Comparison of ENCODE assay signal across 1 cellular context in the genomic region with DNA sequence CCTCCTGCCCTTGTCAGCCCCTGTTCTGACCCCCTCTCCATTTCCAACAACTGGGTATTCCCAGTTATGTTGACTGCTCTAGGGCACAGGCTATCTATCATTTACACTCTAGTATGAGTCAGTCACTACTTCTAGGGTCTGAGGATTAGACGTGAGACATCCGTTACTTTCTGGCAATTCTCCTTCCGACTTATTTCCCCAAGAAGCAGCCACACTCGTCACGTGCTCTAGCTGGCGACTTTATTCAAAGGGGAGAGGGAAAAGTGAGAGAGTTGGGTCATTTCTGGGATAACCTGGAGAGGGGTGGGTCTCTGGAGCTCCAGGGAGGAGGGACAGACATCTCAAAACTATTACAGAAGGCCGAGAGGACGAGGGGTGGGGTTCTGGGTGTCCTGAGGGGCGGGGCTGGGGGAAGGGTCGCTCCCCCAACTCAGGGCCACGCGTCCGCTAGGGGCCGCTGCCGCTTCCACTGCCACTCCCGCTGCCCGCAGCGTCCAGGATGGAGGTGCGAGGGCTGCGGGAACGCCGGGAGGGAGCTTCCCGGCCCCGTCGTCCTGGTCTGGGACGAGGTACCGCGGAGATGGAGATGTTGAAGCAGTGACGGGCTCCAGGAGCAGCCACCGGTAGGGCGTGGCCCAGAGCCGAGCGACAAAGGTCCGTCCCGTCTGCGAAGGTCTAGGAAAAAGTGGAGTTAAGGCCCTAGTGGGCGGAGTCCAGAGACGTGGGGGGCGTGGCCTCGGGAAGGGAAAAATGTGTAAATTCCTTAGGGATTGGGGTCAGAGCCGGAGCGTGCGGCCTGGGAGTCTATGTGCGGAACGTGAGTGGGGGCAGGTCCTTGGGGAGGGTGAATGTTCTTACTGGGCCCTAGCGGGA.
TF ChIP-seq lines count a peak whose summit lies in the region.

No MANE protein-coding gene starts in this region.

TF ChIP-seq in WTC11, 78 proteins besides CTCF, POLR2A, EP300 and RAD21 (continued from another document and continues in another):
- TF ChIP-seq, protein P1, sequence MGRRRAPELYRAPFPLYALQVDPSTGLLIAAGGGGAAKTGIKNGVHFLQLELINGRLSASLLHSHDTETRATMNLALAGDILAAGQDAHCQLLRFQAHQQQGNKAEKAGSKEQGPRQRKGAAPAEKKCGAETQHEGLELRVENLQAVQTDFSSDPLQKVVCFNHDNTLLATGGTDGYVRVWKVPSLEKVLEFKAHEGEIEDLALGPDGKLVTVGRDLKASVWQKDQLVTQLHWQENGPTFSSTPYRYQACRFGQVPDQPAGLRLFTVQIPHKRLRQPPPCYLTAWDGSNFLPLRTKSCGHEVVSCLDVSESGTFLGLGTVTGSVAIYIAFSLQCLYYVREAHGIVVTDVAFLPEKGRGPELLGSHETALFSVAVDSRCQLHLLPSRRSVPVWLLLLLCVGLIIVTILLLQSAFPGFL (CRISPR knock-in tag; IDR thresholded peaks at IDR 0.05; ENCODE audit: borderline replicate concordance): no peak
- TF ChIP-seq, protein P2, sequence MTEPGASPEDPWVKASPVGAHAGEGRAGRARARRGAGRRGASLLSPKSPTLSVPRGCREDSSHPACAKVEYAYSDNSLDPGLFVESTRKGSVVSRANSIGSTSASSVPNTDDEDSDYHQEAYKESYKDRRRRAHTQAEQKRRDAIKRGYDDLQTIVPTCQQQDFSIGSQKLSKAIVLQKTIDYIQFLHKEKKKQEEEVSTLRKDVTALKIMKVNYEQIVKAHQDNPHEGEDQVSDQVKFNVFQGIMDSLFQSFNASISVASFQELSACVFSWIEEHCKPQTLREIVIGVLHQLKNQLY (CRISPR knock-in tag; IDR thresholded peaks at IDR 0.05): no peak
- TF ChIP-seq, protein P3, sequence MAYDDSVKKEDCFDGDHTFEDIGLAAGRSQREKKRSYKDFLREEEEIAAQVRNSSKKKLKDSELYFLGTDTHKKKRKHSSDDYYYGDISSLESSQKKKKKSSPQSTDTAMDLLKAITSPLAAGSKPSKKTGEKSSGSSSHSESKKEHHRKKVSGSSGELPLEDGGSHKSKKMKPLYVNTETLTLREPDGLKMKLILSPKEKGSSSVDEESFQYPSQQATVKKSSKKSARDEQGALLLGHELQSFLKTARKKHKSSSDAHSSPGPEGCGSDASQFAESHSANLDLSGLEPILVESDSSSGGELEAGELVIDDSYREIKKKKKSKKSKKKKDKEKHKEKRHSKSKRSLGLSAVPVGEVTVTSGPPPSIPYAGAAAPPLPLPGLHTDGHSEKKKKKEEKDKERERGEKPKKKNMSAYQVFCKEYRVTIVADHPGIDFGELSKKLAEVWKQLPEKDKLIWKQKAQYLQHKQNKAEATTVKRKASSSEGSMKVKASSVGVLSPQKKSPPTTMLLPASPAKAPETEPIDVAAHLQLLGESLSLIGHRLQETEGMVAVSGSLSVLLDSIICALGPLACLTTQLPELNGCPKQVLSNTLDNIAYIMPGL (CRISPR knock-in tag; IDR thresholded peaks at IDR 0.05): peak; percentile 85; the same call in 1 of the 2 replicates
- TF ChIP-seq, protein P4, sequence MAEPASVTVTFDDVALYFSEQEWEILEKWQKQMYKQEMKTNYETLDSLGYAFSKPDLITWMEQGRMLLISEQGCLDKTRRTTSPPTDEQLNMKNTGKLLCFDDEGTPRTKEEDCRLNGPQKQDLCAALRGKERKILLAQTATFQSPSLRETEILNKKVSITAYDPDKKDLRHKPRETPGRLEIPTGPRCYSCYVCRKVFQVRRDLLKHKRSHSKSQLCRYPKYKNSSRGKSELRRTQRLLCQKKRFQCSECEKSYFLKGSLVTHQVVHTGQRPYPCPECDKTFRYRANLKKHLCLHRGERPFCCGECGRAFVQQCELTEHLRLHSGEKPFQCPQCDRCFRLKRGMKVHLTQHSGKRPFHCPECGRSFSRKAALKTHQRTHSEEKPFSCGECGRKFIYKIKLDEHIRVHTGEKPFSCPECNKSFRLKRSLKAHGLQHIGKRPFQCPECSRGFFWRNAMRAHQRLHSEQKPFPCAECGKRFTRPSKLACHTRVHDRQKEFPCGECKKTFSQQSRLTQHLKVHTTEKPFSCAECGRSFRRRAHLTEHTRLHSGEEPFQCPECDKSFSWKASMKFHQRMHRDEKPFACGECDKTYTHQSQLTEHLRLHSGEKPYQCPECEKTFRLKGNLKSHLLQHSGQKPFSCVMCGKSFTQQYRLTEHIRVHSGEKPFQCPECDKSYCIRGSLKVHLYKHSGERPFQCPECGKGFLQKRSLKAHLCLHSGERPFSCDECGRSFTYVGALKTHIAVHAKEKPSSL (CRISPR knock-in tag; conservative IDR thresholded peaks at IDR 0.05): no peak
- no peak for TF ChIP-seq OVOL2 (CRISPR knock-in tag; IDR thresholded peaks at IDR 0.05; ENCODE audit: borderline replicate concordance)
- TF ChIP-seq, protein P5, sequence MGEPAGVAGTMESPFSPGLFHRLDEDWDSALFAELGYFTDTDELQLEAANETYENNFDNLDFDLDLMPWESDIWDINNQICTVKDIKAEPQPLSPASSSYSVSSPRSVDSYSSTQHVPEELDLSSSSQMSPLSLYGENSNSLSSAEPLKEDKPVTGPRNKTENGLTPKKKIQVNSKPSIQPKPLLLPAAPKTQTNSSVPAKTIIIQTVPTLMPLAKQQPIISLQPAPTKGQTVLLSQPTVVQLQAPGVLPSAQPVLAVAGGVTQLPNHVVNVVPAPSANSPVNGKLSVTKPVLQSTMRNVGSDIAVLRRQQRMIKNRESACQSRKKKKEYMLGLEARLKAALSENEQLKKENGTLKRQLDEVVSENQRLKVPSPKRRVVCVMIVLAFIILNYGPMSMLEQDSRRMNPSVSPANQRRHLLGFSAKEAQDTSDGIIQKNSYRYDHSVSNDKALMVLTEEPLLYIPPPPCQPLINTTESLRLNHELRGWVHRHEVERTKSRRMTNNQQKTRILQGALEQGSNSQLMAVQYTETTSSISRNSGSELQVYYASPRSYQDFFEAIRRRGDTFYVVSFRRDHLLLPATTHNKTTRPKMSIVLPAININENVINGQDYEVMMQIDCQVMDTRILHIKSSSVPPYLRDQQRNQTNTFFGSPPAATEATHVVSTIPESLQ (CRISPR knock-in tag; IDR thresholded peaks at IDR 0.05): no peak
- TF ChIP-seq ZNF423 (CRISPR knock-in tag; IDR thresholded peaks at IDR 0.05): no peak
- TF ChIP-seq, protein P6, sequence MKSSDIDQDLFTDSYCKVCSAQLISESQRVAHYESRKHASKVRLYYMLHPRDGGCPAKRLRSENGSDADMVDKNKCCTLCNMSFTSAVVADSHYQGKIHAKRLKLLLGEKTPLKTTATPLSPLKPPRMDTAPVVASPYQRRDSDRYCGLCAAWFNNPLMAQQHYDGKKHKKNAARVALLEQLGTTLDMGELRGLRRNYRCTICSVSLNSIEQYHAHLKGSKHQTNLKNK (CRISPR knock-in tag; IDR thresholded peaks at IDR 0.05): no peak
- TF ChIP-seq ZBTB21 (CRISPR knock-in tag; IDR thresholded peaks at IDR 0.05; ENCODE audit: borderline replicate concordance): no peak
- TF ChIP-seq, protein P7, sequence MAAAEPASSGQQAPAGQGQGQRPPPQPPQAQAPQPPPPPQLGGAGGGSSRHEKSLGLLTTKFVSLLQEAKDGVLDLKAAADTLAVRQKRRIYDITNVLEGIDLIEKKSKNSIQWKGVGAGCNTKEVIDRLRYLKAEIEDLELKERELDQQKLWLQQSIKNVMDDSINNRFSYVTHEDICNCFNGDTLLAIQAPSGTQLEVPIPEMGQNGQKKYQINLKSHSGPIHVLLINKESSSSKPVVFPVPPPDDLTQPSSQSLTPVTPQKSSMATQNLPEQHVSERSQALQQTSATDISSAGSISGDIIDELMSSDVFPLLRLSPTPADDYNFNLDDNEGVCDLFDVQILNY (CRISPR knock-in tag; IDR thresholded peaks at IDR 0.05): 0 out of 2 replicates have a peak, but pooled peaks have one; percentile 51
- TF ChIP-seq NR1H2 (CRISPR knock-in tag; IDR thresholded peaks at IDR 0.05): no peak
- TF ChIP-seq TEAD4 (CRISPR knock-in tag; IDR thresholded peaks at IDR 0.05): no peak
- TF ChIP-seq, protein P8, sequence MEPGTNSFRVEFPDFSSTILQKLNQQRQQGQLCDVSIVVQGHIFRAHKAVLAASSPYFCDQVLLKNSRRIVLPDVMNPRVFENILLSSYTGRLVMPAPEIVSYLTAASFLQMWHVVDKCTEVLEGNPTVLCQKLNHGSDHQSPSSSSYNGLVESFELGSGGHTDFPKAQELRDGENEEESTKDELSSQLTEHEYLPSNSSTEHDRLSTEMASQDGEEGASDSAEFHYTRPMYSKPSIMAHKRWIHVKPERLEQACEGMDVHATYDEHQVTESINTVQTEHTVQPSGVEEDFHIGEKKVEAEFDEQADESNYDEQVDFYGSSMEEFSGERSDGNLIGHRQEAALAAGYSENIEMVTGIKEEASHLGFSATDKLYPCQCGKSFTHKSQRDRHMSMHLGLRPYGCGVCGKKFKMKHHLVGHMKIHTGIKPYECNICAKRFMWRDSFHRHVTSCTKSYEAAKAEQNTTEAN (CRISPR knock-in tag; IDR thresholded peaks at IDR 0.05): no peak
- no peak for TF ChIP-seq FOXJ3 (CRISPR knock-in tag; IDR thresholded peaks at IDR 0.05; ENCODE audit: borderline replicate concordance)
- no peak for TF ChIP-seq PRRX2 (CRISPR knock-in tag; IDR thresholded peaks at IDR 0.05)
- TF ChIP-seq, protein P9, sequence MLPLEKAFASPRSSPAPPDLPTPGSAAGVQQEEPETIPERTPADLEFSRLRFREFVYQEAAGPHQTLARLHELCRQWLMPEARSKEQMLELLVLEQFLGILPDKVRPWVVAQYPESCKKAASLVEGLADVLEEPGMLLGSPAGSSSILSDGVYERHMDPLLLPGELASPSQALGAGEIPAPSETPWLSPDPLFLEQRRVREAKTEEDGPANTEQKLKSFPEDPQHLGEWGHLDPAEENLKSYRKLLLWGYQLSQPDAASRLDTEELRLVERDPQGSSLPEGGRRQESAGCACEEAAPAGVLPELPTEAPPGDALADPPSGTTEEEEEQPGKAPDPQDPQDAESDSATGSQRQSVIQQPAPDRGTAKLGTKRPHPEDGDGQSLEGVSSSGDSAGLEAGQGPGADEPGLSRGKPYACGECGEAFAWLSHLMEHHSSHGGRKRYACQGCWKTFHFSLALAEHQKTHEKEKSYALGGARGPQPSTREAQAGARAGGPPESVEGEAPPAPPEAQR (CRISPR knock-in tag; IDR thresholded peaks at IDR 0.05): no peak
- no peak; the same call in 1 of the 2 replicates for TF ChIP-seq ZNF138 (CRISPR knock-in tag; conservative IDR thresholded peaks at IDR 0.05)
- peak; percentile 84 for TF ChIP-seq TEAD1 (CRISPR knock-in tag; IDR thresholded peaks at IDR 0.05)
- TF ChIP-seq, protein P10, sequence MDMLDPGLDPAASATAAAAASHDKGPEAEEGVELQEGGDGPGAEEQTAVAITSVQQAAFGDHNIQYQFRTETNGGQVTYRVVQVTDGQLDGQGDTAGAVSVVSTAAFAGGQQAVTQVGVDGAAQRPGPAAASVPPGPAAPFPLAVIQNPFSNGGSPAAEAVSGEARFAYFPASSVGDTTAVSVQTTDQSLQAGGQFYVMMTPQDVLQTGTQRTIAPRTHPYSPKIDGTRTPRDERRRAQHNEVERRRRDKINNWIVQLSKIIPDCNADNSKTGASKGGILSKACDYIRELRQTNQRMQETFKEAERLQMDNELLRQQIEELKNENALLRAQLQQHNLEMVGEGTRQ (CRISPR knock-in tag; IDR thresholded peaks at IDR 0.05): no peak
- no peak for TF ChIP-seq GRHL2 (CRISPR knock-in tag; IDR thresholded peaks at IDR 0.05; ENCODE audit: insufficient replicate concordance, severe bottlenecking)
- TF ChIP-seq, protein P11, sequence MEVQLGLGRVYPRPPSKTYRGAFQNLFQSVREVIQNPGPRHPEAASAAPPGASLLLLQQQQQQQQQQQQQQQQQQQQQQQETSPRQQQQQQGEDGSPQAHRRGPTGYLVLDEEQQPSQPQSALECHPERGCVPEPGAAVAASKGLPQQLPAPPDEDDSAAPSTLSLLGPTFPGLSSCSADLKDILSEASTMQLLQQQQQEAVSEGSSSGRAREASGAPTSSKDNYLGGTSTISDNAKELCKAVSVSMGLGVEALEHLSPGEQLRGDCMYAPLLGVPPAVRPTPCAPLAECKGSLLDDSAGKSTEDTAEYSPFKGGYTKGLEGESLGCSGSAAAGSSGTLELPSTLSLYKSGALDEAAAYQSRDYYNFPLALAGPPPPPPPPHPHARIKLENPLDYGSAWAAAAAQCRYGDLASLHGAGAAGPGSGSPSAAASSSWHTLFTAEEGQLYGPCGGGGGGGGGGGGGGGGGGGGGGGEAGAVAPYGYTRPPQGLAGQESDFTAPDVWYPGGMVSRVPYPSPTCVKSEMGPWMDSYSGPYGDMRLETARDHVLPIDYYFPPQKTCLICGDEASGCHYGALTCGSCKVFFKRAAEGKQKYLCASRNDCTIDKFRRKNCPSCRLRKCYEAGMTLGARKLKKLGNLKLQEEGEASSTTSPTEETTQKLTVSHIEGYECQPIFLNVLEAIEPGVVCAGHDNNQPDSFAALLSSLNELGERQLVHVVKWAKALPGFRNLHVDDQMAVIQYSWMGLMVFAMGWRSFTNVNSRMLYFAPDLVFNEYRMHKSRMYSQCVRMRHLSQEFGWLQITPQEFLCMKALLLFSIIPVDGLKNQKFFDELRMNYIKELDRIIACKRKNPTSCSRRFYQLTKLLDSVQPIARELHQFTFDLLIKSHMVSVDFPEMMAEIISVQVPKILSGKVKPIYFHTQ (CRISPR knock-in tag; IDR thresholded peaks at IDR 0.05): no peak
- no peak for TF ChIP-seq CREB1 (CRISPR knock-in tag; IDR thresholded peaks at IDR 0.05)
- TF ChIP-seq IRF2 (CRISPR knock-in tag; IDR thresholded peaks at IDR 0.05; ENCODE audit: borderline replicate concordance, low read depth): no peak
- TF ChIP-seq MYBL2 (CRISPR knock-in tag; IDR thresholded peaks at IDR 0.05): 0 out of 2 replicates have a peak, but pooled peaks have one; percentile 52
- no peak for TF ChIP-seq SOX15 (CRISPR knock-in tag; IDR thresholded peaks at IDR 0.05)
- TF ChIP-seq, protein P12, sequence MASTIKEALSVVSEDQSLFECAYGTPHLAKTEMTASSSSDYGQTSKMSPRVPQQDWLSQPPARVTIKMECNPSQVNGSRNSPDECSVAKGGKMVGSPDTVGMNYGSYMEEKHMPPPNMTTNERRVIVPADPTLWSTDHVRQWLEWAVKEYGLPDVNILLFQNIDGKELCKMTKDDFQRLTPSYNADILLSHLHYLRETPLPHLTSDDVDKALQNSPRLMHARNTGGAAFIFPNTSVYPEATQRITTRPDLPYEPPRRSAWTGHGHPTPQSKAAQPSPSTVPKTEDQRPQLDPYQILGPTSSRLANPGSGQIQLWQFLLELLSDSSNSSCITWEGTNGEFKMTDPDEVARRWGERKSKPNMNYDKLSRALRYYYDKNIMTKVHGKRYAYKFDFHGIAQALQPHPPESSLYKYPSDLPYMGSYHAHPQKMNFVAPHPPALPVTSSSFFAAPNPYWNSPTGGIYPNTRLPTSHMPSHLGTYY (CRISPR knock-in tag; IDR thresholded peaks at IDR 0.05): no peak
- TF ChIP-seq ZNF671 (CRISPR knock-in tag; IDR thresholded peaks at IDR 0.05): no peak
- TF ChIP-seq EMX1 (CRISPR knock-in tag; IDR thresholded peaks at IDR 0.05): no peak
- TF ChIP-seq, protein P13, sequence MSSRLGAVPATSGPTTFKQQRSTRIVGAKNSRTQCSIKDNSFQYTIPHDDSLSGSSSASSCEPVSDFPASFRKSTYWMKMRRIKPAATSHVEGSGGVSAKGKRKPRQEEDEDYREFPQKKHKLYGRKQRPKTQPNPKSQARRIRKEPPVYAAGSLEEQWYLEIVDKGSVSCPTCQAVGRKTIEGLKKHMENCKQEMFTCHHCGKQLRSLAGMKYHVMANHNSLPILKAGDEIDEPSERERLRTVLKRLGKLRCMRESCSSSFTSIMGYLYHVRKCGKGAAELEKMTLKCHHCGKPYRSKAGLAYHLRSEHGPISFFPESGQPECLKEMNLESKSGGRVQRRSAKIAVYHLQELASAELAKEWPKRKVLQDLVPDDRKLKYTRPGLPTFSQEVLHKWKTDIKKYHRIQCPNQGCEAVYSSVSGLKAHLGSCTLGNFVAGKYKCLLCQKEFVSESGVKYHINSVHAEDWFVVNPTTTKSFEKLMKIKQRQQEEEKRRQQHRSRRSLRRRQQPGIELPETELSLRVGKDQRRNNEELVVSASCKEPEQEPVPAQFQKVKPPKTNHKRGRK (CRISPR knock-in tag; IDR thresholded peaks at IDR 0.05; ENCODE audit: borderline replicate concordance): no peak
- no peak for TF ChIP-seq KAT7 (CRISPR knock-in tag; IDR thresholded peaks at IDR 0.05; ENCODE audit: borderline replicate concordance)
- no peak for TF ChIP-seq RELA (CRISPR knock-in tag; IDR thresholded peaks at IDR 0.05; ENCODE audit: borderline replicate concordance)
